ENCODE assay signal across 8 cellular contexts in the genomic region with DNA sequence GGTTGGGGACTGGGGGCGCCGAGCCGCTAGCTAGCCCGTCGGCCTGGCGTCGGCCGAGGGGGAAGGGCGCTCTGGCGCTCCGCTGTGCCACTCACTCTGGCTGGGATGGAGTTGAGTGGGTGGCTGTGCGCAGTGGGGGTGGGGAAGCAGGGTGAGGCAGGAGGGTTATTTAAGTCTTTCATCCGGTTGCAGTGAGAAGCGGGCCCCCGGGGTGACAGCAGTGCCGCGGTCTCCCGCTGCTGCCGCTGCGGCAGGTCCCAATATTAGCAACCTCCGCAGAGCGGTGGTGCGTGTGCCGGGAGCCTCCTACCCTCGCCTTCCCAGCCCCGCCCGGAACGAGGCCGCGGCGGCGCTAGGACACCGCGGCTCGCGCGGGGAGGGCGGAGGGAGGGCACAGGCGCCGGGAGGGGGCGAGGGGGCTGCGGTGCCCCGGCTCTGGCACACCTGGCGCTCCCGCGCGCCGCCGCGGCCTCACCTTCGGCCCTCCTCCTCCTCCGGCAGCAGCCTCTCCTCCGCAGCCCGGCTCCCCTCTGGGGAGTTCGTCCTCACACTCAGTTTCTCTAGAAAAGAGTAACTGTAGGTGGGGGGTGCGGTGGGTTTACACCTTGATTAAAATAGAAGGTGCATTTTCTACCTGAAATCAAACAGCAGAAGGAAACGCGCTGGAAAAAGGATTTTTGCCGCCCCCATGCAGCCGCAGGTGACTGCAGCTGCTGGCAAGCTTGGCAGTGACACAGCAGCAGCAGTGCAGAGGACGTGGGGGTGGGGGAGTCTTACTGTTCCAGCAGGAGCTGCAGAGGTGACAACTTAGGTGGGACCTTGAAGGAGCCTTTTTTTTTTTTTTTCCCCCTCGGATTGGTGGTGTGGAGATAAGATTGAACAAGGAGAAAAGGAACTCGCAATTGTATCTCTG. TPM values are rescaled to one million over a fixed set of nuclear protein-coding genes. Genes with fewer than 3 reads are reported as not detected.
DNase-seq lines count a peak whose midpoint lies in the region; ATAC-seq and TF ChIP-seq lines count a peak whose summit lies in the region.

No MANE protein-coding gene starts in this region.

- peaks cover 11 to 21% (median 17%) of the 10 kb centered on the region in 3 donors for H3K4me1 Mint-ChIP-seq in IgD-negative memory B cell
- peaks cover 27% of the 10 kb centered on the region for H3K4me1 Mint-ChIP-seq in activated CD8-positive, alpha-beta T cell treated with anti-CD3 and anti-CD28 coated beads for 36 hours (ENCODE audit: low read depth)

- TF ChIP-seq RAD21 in neural cell (conservative IDR thresholded peaks at IDR 0.05) = peak; percentile 28

- CTCF ChIA-PET in activated CD8-positive, alpha-beta T cell treated with anti-CD3 and anti-CD28 coated beads for 36 hours (lab: Charles Lee) = interaction anchor here (1.7 kb wide), 1 partner anchor 61 kb away, joined by 5 read pairs; no protein-coding TSS in a partner anchor

- peak overlapping the region; percentile 39 to 64 for H3K4me3 ChIP-seq in esophagus (ENCODE audit: low read depth in 1 of 2, low read length in 2 of 2)
- H3K4me3 ChIP-seq in neural cell (ENCODE audit: low read length) = peak overlapping the region; percentile 92

- POLR2A ChIA-PET in activated CD8-positive, alpha-beta T cell treated with anti-CD3 and anti-CD28 coated beads for 36 hours (lab: Charles Lee) = interaction anchor here (0.5 to 1.0 kb wide), 3 partner anchors 10 to 72 kb away, joined by 3 to 5 read pairs (median 3); partner anchors contain the start of gene MICU2

- peaks cover 26% of the 10 kb centered on the region for H3K27me3 Mint-ChIP-seq in IgD-negative memory B cell
- H3K27me3 Mint-ChIP-seq in activated CD8-positive, alpha-beta T cell treated with anti-CD3 and anti-CD28 coated beads for 36 hours = peaks cover 37% of the 10 kb centered on the region

- H3K27ac ChIP-seq in esophagus (ENCODE audit: low read depth in 2 of 2, low read length in 1 of 2) = no peak overlapping the region
- peak overlapping the region; percentile 91 for H3K27ac ChIP-seq in neural cell (ENCODE audit: low read length)

- peak; percentile 61 for TF ChIP-seq EP300 in neural cell (conservative IDR thresholded peaks at IDR 0.05; ENCODE audit: poor library complexity, severe bottlenecking)

- no peak for TF ChIP-seq CTCF in activated CD8-positive, alpha-beta T cell treated with anti-CD3 and anti-CD28 coated beads for 36 hours (IDR thresholded peaks at IDR 0.05)
- TF ChIP-seq CTCF in neural cell (IDR thresholded peaks at IDR 0.05; ENCODE audit: poor library complexity, severe bottlenecking) = no peak

- WGBS in esophagus, 2 donors = 3 to 5% methylated on average over 41 to 63 of the region's 63 CpGs

- no peaks in the 10 kb centered on the region for H3K9me2 ChIP-seq in neural cell (ENCODE audit: insufficient read depth, low read length)

- H3K36me3 ChIP-seq in esophagus (ENCODE audit: control insufficient read depth in 2 of 2, insufficient read depth in 2 of 2, low read length in 1 of 2) = no peaks in the 10 kb centered on the region
- peaks cover 5% of the 10 kb centered on the region for H3K36me3 ChIP-seq in neural cell (ENCODE audit: insufficient read depth, low read length)

- H3K9ac ChIP-seq in neural cell (ENCODE audit: low read length) = peak overlapping the region; percentile 90

- H3K27ac Mint-ChIP-seq in IgD-negative memory B cell = peak overlapping the region in 2 of 3 donors; percentile 73
- H3K27ac Mint-ChIP-seq in activated CD8-positive, alpha-beta T cell treated with anti-CD3 and anti-CD28 coated beads for 36 hours = peak overlapping the region; percentile 20

- H3K9me3 Mint-ChIP-seq in IgD-negative memory B cell = no peaks in the 10 kb centered on the region
- H3K9me3 Mint-ChIP-seq in activated CD8-positive, alpha-beta T cell treated with anti-CD3 and anti-CD28 coated beads for 36 hours = no peaks in the 10 kb centered on the region

- H3K4me3 Mint-ChIP-seq in IgD-negative memory B cell = peak overlapping the region; percentile 83 to 94 (median 89)
- H3K4me3 Mint-ChIP-seq in activated CD8-positive, alpha-beta T cell treated with anti-CD3 and anti-CD28 coated beads for 36 hours = peak overlapping the region; percentile 70

- ATAC-seq in activated CD8-positive, alpha-beta T cell treated with anti-CD3 and anti-CD28 coated beads for 36 hours = peak; percentile 50
- no peak for ATAC-seq in HG02588 (IDR thresholded peaks at IDR 0.05; ENCODE audit: unreplicated experiment)
- no peak for ATAC-seq in HG03378 (IDR thresholded peaks at IDR 0.05; ENCODE audit: unreplicated experiment)

- peaks cover 5% of the 10 kb centered on the region in 2 donors for H3K4me1 ChIP-seq in esophagus (ENCODE audit: control insufficient read depth in 2 of 2, insufficient read depth in 2 of 2, low read length in 1 of 2)

- H4K20me1 ChIP-seq in neural cell (ENCODE audit: insufficient read depth) = no peaks in the 10 kb centered on the region

- no peaks in the 10 kb centered on the region for H3K9me3 ChIP-seq in esophagus (ENCODE audit: control insufficient read depth in 2 of 2, insufficient read depth in 1 of 2, low read depth in 1 of 2, low read length in 1 of 2)
- H3K9me3 ChIP-seq in neural cell (ENCODE audit: low read length) = no peaks in the 10 kb centered on the region

- peak overlapping the region; percentile 65 for H2AFZ ChIP-seq in neural cell (ENCODE audit: low read depth, low read length)

- H3K27me3 ChIP-seq in esophagus (ENCODE audit: control insufficient read depth in 1 of 2, insufficient read depth in 2 of 2, low read length in 2 of 2) (peaks cover 4 to 24% of the 10 kb centered on the region in 2 donors), neural cell (ENCODE audit: insufficient read depth, low read depth, low read length) (peaks cover 19% of the 10 kb centered on the region)

- peak overlapping the region; percentile 92 for H3K4me2 ChIP-seq in neural cell (ENCODE audit: low read length)

- DNase-seq in AG20443 (ENCODE audit: low spot score) = peak; percentile 64
- DNase-seq in activated CD8-positive, alpha-beta T cell treated with anti-CD3 and anti-CD28 coated beads for 36 hours = peak; percentile 81
- DNase-seq in medulla oblongata (ENCODE audit: extremely low spot score) = no peak

- H3F3A ChIP-seq in neural cell (ENCODE audit: insufficient read depth, low read length, poor library complexity, severe bottlenecking) = peaks cover 2% of the 10 kb centered on the region

- peaks cover 32% of the 10 kb centered on the region for H3K79me2 ChIP-seq in neural cell (replicated peaks; ENCODE audit: insufficient read depth, low read length)

- peaks cover 2% of the 10 kb centered on the region for H3K36me3 Mint-ChIP-seq in IgD-negative memory B cell
- no peaks in the 10 kb centered on the region for H3K36me3 Mint-ChIP-seq in activated CD8-positive, alpha-beta T cell treated with anti-CD3 and anti-CD28 coated beads for 36 hours (ENCODE audit: low read depth)

- intact Hi-C loops in activated CD8-positive, alpha-beta T cell treated with anti-CD3 and anti-CD28 coated beads for 36 hours (cut with micrococcal nuclease) = no loop called here

TF ChIP-seq in neural cell, 6 proteins besides CTCF, POLR2A, EP300 and RAD21:
- TF ChIP-seq TAF1 (IDR thresholded peaks at IDR 0.05; ENCODE audit: low read depth) (no peak), REST (IDR thresholded peaks at IDR 0.05; ENCODE audit: borderline replicate concordance) (peak; percentile 23), MXI1 (conservative IDR thresholded peaks at IDR 0.05; ENCODE audit: poor library complexity, severe bottlenecking) (peak; percentile 54), POLR2AphosphoS5 (IDR thresholded peaks at IDR 0.05) (peak; percentile 55), EZH2 (IDR thresholded peaks at IDR 0.05; ENCODE audit: borderline replicate concordance, insufficient read depth, low read length, poor library complexity, severe bottlenecking) (no peak), SMC3 (conservative IDR thresholded peaks at IDR 0.05; ENCODE audit: poor library complexity) (peak; percentile 27)

RNA-seq across cellular contexts. Expression of gene FGF9, which starts 4.5 kb away (rescaled TPM):
- polyA plus RNA-seq in IgD-negative memory B cell (3.6 TPM), esophagus (under 1 TPM; 0.02 TPM), neural cell (27.2 and 29.4 TPM in 2 replicates)
- total RNA-seq in activated CD8-positive, alpha-beta T cell treated with anti-CD3 and anti-CD28 coated beads for 36 hours = under 1 TPM; 0.11 to 0.45 TPM
- 16.3 and 17.8 TPM in 2 replicates for polyA minus RNA-seq in neural cell
